8 cellular contexts compared by ENCODE assay signal in the genomic region with DNA sequence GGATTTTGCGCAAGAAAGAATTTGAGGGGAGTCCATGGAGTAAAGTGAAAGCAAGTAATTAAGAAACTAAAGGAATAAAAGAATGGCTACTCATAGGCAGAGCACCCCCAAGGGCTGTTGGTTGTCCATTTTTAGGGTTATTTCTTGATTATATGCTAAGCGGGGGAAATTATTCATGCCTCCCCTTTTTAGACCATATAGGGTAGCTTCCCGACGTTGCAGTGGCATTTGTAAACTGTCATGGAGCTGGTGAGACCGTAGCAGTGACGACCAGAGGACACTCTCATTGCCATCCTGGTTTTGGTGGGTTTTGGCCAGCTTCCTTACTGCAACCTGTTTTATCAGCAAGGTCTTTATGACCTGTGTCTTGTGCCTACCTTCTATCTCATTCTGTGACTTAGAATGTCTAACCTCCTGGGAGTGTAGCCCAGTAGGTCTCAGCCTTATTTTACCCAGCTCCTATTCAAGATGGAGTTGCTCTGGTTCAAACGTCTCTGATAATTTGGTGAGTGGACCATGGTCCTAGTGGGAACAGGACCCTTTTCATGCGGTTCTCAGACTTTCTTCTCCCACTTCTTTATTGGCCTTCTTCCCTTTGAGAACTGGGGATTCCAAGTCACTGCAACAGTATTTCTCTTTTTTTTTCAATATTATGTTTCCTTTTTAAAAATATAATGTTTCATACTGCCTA. TPM values are rescaled to one million over a fixed set of nuclear protein-coding genes. Genes with fewer than 3 reads are reported as not detected.
DNase-seq lines count a peak whose midpoint lies in the region; ATAC-seq, FAIRE-seq and TF ChIP-seq lines count a peak whose summit lies in the region.

No MANE protein-coding gene starts in this region.

- H3K4me3 Mint-ChIP-seq in activated CD8-positive, alpha-beta memory T cell treated with anti-CD3 and anti-CD28 coated beads, Interleukin-2, amount 10 ng/mL, durations not matched to agents 7 days and 5 days: peak overlapping the region; percentile 94
- H3K4me3 Mint-ChIP-seq in activated T-helper 17 cell treated with anti-CD3 and anti-CD28 coated beads, Interleukin-2, amount 50 U/mL, for 72 hours: peak overlapping the region; percentile 88

- peak overlapping the region; percentile 98 for H3K27ac Mint-ChIP-seq in activated CD8-positive, alpha-beta memory T cell treated with anti-CD3 and anti-CD28 coated beads, Interleukin-2, amount 10 ng/mL, durations not matched to agents 7 days and 5 days
- H3K27ac Mint-ChIP-seq in activated T-helper 17 cell treated with anti-CD3 and anti-CD28 coated beads, Interleukin-2, amount 50 U/mL, for 72 hours: peak overlapping the region; percentile 97

- no peaks in the 10 kb centered on the region for H3K27me3 Mint-ChIP-seq in activated CD8-positive, alpha-beta memory T cell treated with anti-CD3 and anti-CD28 coated beads, Interleukin-2, amount 10 ng/mL, durations not matched to agents 7 days and 5 days
- H3K27me3 Mint-ChIP-seq in activated T-helper 17 cell treated with anti-CD3 and anti-CD28 coated beads, Interleukin-2, amount 50 U/mL, for 72 hours: no peaks in the 10 kb centered on the region

- no peak for DNase-seq in activated CD8-positive, alpha-beta memory T cell treated with anti-CD3 and anti-CD28 coated beads, Interleukin-2, amount 10 ng/mL, durations not matched to agents 7 days and 5 days
- DNase-seq in activated CD8-positive, alpha-beta memory T cell treated with anti-CD3 and anti-CD28 coated beads for 24 hours: no peak
- DNase-seq in right lobe of liver (no peak), thoracic aorta (ENCODE audit: low spot score) (no peak), HCEC 1CT (no peak), GM19239 (ENCODE audit: insufficient read length, low spot score) (no peak), NCI-H1694 treated with DMSO at 0.1 percent for 48 hours (lab: John Stamatoyannopoulos, UW) (no peak)

- no peak for FAIRE-seq in GM19239 (lab: Jason Lieb, UNC)

- H3K27ac ChIP-seq in right lobe of liver (peak overlapping the region; percentile 66 to 99 (median 79)), thoracic aorta (peak overlapping the region in 1 of 2 donors; percentile 100)

- no peak for ATAC-seq in activated CD8-positive, alpha-beta memory T cell treated with anti-CD3 and anti-CD28 coated beads, Interleukin-2, amount 10 ng/mL, durations not matched to agents 7 days and 5 days
- ATAC-seq in activated T-helper 17 cell treated with anti-CD3 and anti-CD28 coated beads, Interleukin-2, amount 50 U/mL, for 72 hours (replicated peaks): no peak
- ATAC-seq in right lobe of liver: no peak
- no peak for ATAC-seq in thoracic aorta (ENCODE audit: insufficient number of reproducible peaks, low FRiP score, low read depth)

- CTCF ChIA-PET in activated CD8-positive, alpha-beta memory T cell treated with anti-CD3 and anti-CD28 coated beads, Interleukin-2, amount 10 ng/mL, durations not matched to agents 7 days and 5 days (lab: Charles Lee): interaction anchor here (0.8 to 2.3 kb wide), 7 partner anchors 8 to 355 kb away, joined by 3 to 13 read pairs (median 3); no protein-coding TSS in a partner anchor

- H3K9me3 Mint-ChIP-seq in activated CD8-positive, alpha-beta memory T cell treated with anti-CD3 and anti-CD28 coated beads, Interleukin-2, amount 10 ng/mL, durations not matched to agents 7 days and 5 days (ENCODE audit: low read depth): no peaks in the 10 kb centered on the region
- no peaks in the 10 kb centered on the region for H3K9me3 Mint-ChIP-seq in activated T-helper 17 cell treated with anti-CD3 and anti-CD28 coated beads, Interleukin-2, amount 50 U/mL, for 72 hours

- intact Hi-C loops in right lobe of liver (cut with DNase I): no loop called here

- peak overlapping the region in 2 of 3 donors; percentile 31 to 79 for H3K4me3 ChIP-seq in right lobe of liver
- peak overlapping the region; percentile 99 for H3K4me3 ChIP-seq in thoracic aorta

- H3K36me3 Mint-ChIP-seq in activated CD8-positive, alpha-beta memory T cell treated with anti-CD3 and anti-CD28 coated beads, Interleukin-2, amount 10 ng/mL, durations not matched to agents 7 days and 5 days: peaks cover 10% of the 10 kb centered on the region
- H3K36me3 Mint-ChIP-seq in activated T-helper 17 cell treated with anti-CD3 and anti-CD28 coated beads, Interleukin-2, amount 50 U/mL, for 72 hours (ENCODE audit: low read depth): peaks cover 33% of the 10 kb centered on the region

- H3K27me3 ChIP-seq in right lobe of liver (no peaks in the 10 kb centered on the region), thoracic aorta (replicated peaks; ENCODE audit: insufficient read depth) (no peaks in the 10 kb centered on the region)

- H3K4me1 Mint-ChIP-seq in activated CD8-positive, alpha-beta memory T cell treated with anti-CD3 and anti-CD28 coated beads, Interleukin-2, amount 10 ng/mL, durations not matched to agents 7 days and 5 days: peaks cover 36% of the 10 kb centered on the region
- H3K4me1 Mint-ChIP-seq in activated T-helper 17 cell treated with anti-CD3 and anti-CD28 coated beads, Interleukin-2, amount 50 U/mL, for 72 hours: peaks cover 19% of the 10 kb centered on the region

- no peak for TF ChIP-seq POLR2A in right lobe of liver (IDR thresholded peaks at IDR 0.05)

- peaks cover 0 to 17% (median 0%) of the 10 kb centered on the region in 4 donors for H3K4me1 ChIP-seq in right lobe of liver
- peaks cover 10 to 17% of the 10 kb centered on the region in 2 donors for H3K4me1 ChIP-seq in thoracic aorta (ENCODE audit: control insufficient read depth in 1 of 2, low read depth in 2 of 2)

- TF ChIP-seq CTCF in right lobe of liver (IDR thresholded peaks at IDR 0.05) (no peak), thoracic aorta (IDR thresholded peaks at IDR 0.05) (no peak)

- H3K36me3 ChIP-seq in right lobe of liver: no peaks in the 10 kb centered on the region
- H3K36me3 ChIP-seq in thoracic aorta: no peaks in the 10 kb centered on the region

- WGBS in right lobe of liver (ENCODE audit: insufficient coverage, low coverage, low lambda C conversion rate, missing lambda C conversion rate): 94% methylated on average over 8 of the region's 8 CpGs

- H3K9me3 ChIP-seq in right lobe of liver: no peaks in the 10 kb centered on the region
- no peaks in the 10 kb centered on the region for H3K9me3 ChIP-seq in thoracic aorta

RNA-seq across cellular contexts. Expression of gene ERAP1, which starts 1.3 kb away (rescaled TPM):
- total RNA-seq in activated CD8-positive, alpha-beta memory T cell treated with anti-CD3 and anti-CD28 coated beads, Interleukin-2, amount 10 ng/mL, durations not matched to agents 7 days and 5 days: 100 to 1,000 TPM; 109 to 119 TPM
- 100 to 1,000 TPM in 1 of 2 donors, 10 to 100 TPM in 1; 65.5 to 104 TPM for total RNA-seq in activated T-helper 17 cell treated with anti-CD3 and anti-CD28 coated beads, Interleukin-2, amount 50 U/mL, for 72 hours
- total RNA-seq in right lobe of liver (10 to 100 TPM; 29.3 to 54.7 (median 34.1) TPM), thoracic aorta (10 to 100 TPM; 24.9 to 52.8 TPM)
